ENCODE assay signal across 25 cellular contexts in the genomic region with DNA sequence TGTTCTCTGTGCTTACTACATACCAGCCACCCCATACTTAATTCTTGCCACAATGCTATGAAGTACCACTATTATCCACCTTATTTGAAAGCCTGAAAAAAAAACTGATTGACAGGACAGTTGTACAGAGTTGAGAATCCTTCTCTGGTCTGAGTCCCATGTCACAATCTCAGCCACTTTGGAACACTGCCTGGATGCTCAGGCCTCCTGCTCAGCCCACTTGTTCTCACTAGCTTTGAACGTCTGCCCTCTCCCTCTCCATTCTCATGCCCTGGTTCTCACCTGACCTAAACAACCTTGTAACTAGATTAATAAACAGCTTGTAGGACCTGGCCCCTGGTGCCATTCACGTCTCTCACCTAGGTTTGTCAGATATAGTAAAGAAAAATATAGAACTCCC.
"Had no signal": no experiment of that assay in that cellular context is flagged by ENCODE, and none has a peak within 500 bp of the region (broad histone marks: within the 10 kb centered on the region; RNA-seq: fewer than 3 reads in every experiment).

No MANE protein-coding gene starts in this region.

- H3K4me3 Mint-ChIP-seq: effector memory CD8-positive, alpha-beta T cell; neural progenitor cell; T-helper 2 cell treated with Interferon-gamma antibody and Interleukin-4, amounts not matched to agents 5 μg/mL and 100 μg/mL, for 36 hours had no signal

- H3K27me3 ChIP-seq: colonic mucosa, dorsolateral prefrontal cortex, gastrocnemius medialis, neural progenitor cell, spleen, upper lobe of right lung had no signal

- H3K27ac Mint-ChIP-seq: effector memory CD8-positive, alpha-beta T cell; neural progenitor cell had no signal

- H3K9me3 ChIP-seq: colonic mucosa, gastrocnemius medialis, spleen, upper lobe of right lung had no signal

- H3K27ac ChIP-seq: colonic mucosa, dorsolateral prefrontal cortex, gastrocnemius medialis, neural progenitor cell, spleen, upper lobe of right lung, VCaP had no signal

- H3K4me1 ChIP-seq: colonic mucosa, gastrocnemius medialis, neural progenitor cell, upper lobe of right lung had no signal

- H3K9me3 Mint-ChIP-seq: activated naive CD4-positive, alpha-beta T cell treated with anti-CD3 and anti-CD28 coated beads, Interleukin-2, amount 50 U/mL, for 72 hours; effector memory CD8-positive, alpha-beta T cell; naive thymus-derived CD8-positive, alpha-beta T cell; neural progenitor cell; T-helper 2 cell treated with Interferon-gamma antibody and Interleukin-4, amounts not matched to agents 5 μg/mL and 100 μg/mL, for 36 hours had no signal

- DNase-seq: activated CD8-positive, alpha-beta memory T cell treated with anti-CD3 and anti-CD28 coated beads for 24 hours; activated CD8-positive, alpha-beta memory T cell treated with anti-CD3 and anti-CD28 coated beads, Interleukin-2, amount 50 U/mL, for 4 hours; activated gamma-delta T cell; activated T-cell treated with anti-CD3 and anti-CD28 coated beads, Interleukin-2, amount 50 U/mL, for 48 hours; colonic mucosa; dorsolateral prefrontal cortex; effector memory CD8-positive, alpha-beta T cell; islet precursor cell; left colon; naive thymus-derived CD8-positive, alpha-beta T cell; posterior cingulate gyrus; retina; spleen; stimulated activated CD4-positive, alpha-beta T cell treated with anti-CD3 and anti-CD28 coated beads, Interleukin-4, amount 100 ng/mL, for 1 hour; stimulated activated naive CD4-positive, alpha-beta T cell; upper lobe of right lung had no signal

- H3K4me3 ChIP-seq: colonic mucosa, dorsolateral prefrontal cortex, gastrocnemius medialis, lung, neural progenitor cell, spleen, upper lobe of right lung had no signal

- ATAC-seq: activated CD4-positive, CD25-positive, alpha-beta regulatory T cell treated with anti-CD3 and anti-CD28 coated beads, Interleukin-2, amount 50 U/mL, for 24 hours; activated naive CD4-positive, alpha-beta T cell treated with anti-CD3 and anti-CD28 coated beads, Interleukin-2, amount 50 U/mL, for 72 hours; effector memory CD8-positive, alpha-beta T cell; esophagus mucosa; left colon; naive thymus-derived CD8-positive, alpha-beta T cell; SK-N-SH treated with all-trans-retinoic acid at 6 μM for 48 hours; upper lobe of right lung had no signal

- H2AFZ ChIP-seq: neural progenitor cell had no signal

- H3K4me2 ChIP-seq: neural progenitor cell had no signal

- H3K9ac ChIP-seq: neural progenitor cell had no signal

- H3K36me3 Mint-ChIP-seq: activated naive CD4-positive, alpha-beta T cell treated with anti-CD3 and anti-CD28 coated beads, Interleukin-2, amount 50 U/mL, for 72 hours; naive thymus-derived CD8-positive, alpha-beta T cell; neural progenitor cell had no signal

- H3K27me3 Mint-ChIP-seq: effector memory CD8-positive, alpha-beta T cell had no signal

- H3K36me3 ChIP-seq: colonic mucosa, gastrocnemius medialis, neural progenitor cell, spleen, upper lobe of right lung had no signal

- H3K4me1 Mint-ChIP-seq: neural progenitor cell had no signal
